8 cellular contexts compared by ENCODE assay signal in genomic region chr11:68030318-68031135, GRCh38. TPM values are rescaled to one million over a fixed set of nuclear protein-coding genes. Genes with fewer than 3 reads are reported as not detected.
A peak's percentile ranks its signal among the peaks of the same experiment; 100 is the strongest.
DNase-seq lines count a peak whose midpoint lies in the region; FAIRE-seq and TF ChIP-seq lines count a peak whose summit lies in the region.

NDUFS8 (plus strand) TSS chr11:68030681; CDS start chr11:68032152, 1,471 bp downstream.

- H3K23ac ChIP-seq in neuronal stem cell (ENCODE audit: low read depth, low read length, poor library complexity), result peak within 1 kb of the TSS; percentile 99

- no peaks in the 10 kb centered on the region for H3K27me3 Mint-ChIP-seq in activated naive CD4-positive, alpha-beta T cell treated with anti-CD3 and anti-CD28 coated beads for 36 hours (ENCODE audit: low read depth)

- CTCF ChIA-PET in activated naive CD4-positive, alpha-beta T cell treated with anti-CD3 and anti-CD28 coated beads for 36 hours (lab: Charles Lee), result no interaction called here

- H2BK15ac ChIP-seq in neuronal stem cell (ENCODE audit: low read length), result peak within 1 kb of the TSS; percentile 93

- DNase-seq in GM03348 (ENCODE audit: low spot score) (peak; percentile 99), HFF-Myc (ENCODE audit: extremely low read depth, low read depth) (peak; percentile 96), NAMALWA (ENCODE audit: low spot score) (peak; percentile 100), SK-N-DZ (ENCODE audit: low spot score) (peak; percentile 100), frontal cortex (ENCODE audit: low spot score in 2 of 2) (peak; percentile 98 to 99), neuronal stem cell (ENCODE audit: low spot score) (peak; percentile 99)
- peak; percentile 98 for DNase-seq in activated naive CD4-positive, alpha-beta T cell treated with anti-CD3 and anti-CD28 coated beads for 36 hours

- H3K4me3 Mint-ChIP-seq in activated naive CD4-positive, alpha-beta T cell treated with anti-CD3 and anti-CD28 coated beads for 36 hours, result peak within 1 kb of the TSS; percentile 91

- H3K27ac ChIP-seq in neuronal stem cell (replicated peaks; ENCODE audit: low read length), result peak within 1 kb of the TSS; percentile 58

- H3K18ac ChIP-seq in neuronal stem cell (ENCODE audit: low read length), result peak within 1 kb of the TSS; percentile 100

- H3K9me3 Mint-ChIP-seq in activated naive CD4-positive, alpha-beta T cell treated with anti-CD3 and anti-CD28 coated beads for 36 hours, result no peaks in the 10 kb centered on the region

- no peaks in the 10 kb centered on the region for H3K27me3 ChIP-seq in neuronal stem cell (ENCODE audit: control insufficient read depth in 3 of 3, insufficient read depth in 3 of 3, low read depth in 1 of 3, low read length in 3 of 3)

- peak within 1 kb of the TSS; percentile 88 for H3K27ac Mint-ChIP-seq in activated naive CD4-positive, alpha-beta T cell treated with anti-CD3 and anti-CD28 coated beads for 36 hours

- H4K8ac ChIP-seq in neuronal stem cell (ENCODE audit: low read depth, low read length), result peak within 1 kb of the TSS; percentile 75

- no CpG with 5 or more reads among the region's 56 CpGs for WGBS in neuronal stem cell (ENCODE audit: extremely low coverage in 2 of 2, insufficient read length in 2 of 2, insufficient replicate concordance in 1 of 2), 2 donors

- peak within 1 kb of the TSS; percentile 97 for H3K4me3 ChIP-seq in HFF-Myc (replicated peaks; ENCODE audit: low read depth, low read length)
- peak within 1 kb of the TSS; percentile 92 to 98 for H3K4me3 ChIP-seq in neuronal stem cell (ENCODE audit: low read length in 2 of 2)

- H2BK12ac ChIP-seq in neuronal stem cell (ENCODE audit: low read length), result peak within 1 kb of the TSS; percentile 64

- H3K36me3 ChIP-seq in neuronal stem cell (replicated peaks in 1 of 2; ENCODE audit: control insufficient read depth in 2 of 2, insufficient read depth in 2 of 2, low read length in 2 of 2), result peaks cover 22 to 37% of the 10 kb centered on the region in 2 donors

- peak within 1 kb of the TSS; percentile 100 for H3K9ac ChIP-seq in neuronal stem cell (ENCODE audit: low read depth, low read length, poor library complexity)

- peak within 1 kb of the TSS; percentile 95 for H2AFZ ChIP-seq in neuronal stem cell (ENCODE audit: low read length)

- H3K4me2 ChIP-seq in neuronal stem cell (ENCODE audit: insufficient read depth, low read length, poor library complexity, severe bottlenecking), result peak within 1 kb of the TSS; percentile 86

- H3K4me1 Mint-ChIP-seq in activated naive CD4-positive, alpha-beta T cell treated with anti-CD3 and anti-CD28 coated beads for 36 hours (ENCODE audit: low read depth), result peaks cover 23% of the 10 kb centered on the region

- peak within 1 kb of the TSS; percentile 61 for H2BK120ac ChIP-seq in neuronal stem cell (ENCODE audit: low read depth, low read length)

- peak within 1 kb of the TSS; percentile 95 for H2AK5ac ChIP-seq in neuronal stem cell (ENCODE audit: low read depth, low read length)

- H3K14ac ChIP-seq in neuronal stem cell (ENCODE audit: low read length), result peak within 1 kb of the TSS; percentile 31

- peak within 1 kb of the TSS; percentile 98 for H2BK5ac ChIP-seq in neuronal stem cell (ENCODE audit: low read length)

- peaks cover 14% of the 10 kb centered on the region in 2 donors for H3K4me1 ChIP-seq in neuronal stem cell (ENCODE audit: control insufficient read depth in 2 of 2, insufficient read depth in 1 of 2, low read depth in 1 of 2, low read length in 2 of 2)

- FAIRE-seq in frontal cortex (lab: Jason Lieb, UNC), result peak; percentile 99

- intact Hi-C loops in activated naive CD4-positive, alpha-beta T cell treated with anti-CD3 and anti-CD28 coated beads for 36 hours (cut with micrococcal nuclease), result loop anchor here (1.0 to 10.0 kb wide), 8 partner anchors 9 to 526 kb away; partner anchors contain the start of genes CDK2AP2, CHKA, PITPNM1 and PPP6R3

- peaks cover 4% of the 10 kb centered on the region for H3K36me3 Mint-ChIP-seq in activated naive CD4-positive, alpha-beta T cell treated with anti-CD3 and anti-CD28 coated beads for 36 hours (ENCODE audit: low read depth)

- H3K9me3 ChIP-seq in neuronal stem cell (replicated peaks in 1 of 2; ENCODE audit: control insufficient read depth in 2 of 2, insufficient read depth in 1 of 2, low read depth in 1 of 2, low read length in 2 of 2), result peaks cover 0 to 7% of the 10 kb centered on the region in 2 donors

- peak within 1 kb of the TSS; percentile 97 for H3K4ac ChIP-seq in neuronal stem cell (ENCODE audit: low read length)

- H3K79me1 ChIP-seq in neuronal stem cell (ENCODE audit: low read depth, low read length), result peaks cover 18% of the 10 kb centered on the region

- TF ChIP-seq CTCF in HFF-Myc (IDR thresholded peaks at IDR 0.05; ENCODE audit: low read depth, low read length, missing control alignments) (no peak), subcutaneous adipose tissue (IDR thresholded peaks at IDR 0.05; ENCODE audit: low read depth) (no peak)

- H4K91ac ChIP-seq in neuronal stem cell (ENCODE audit: low read depth, low read length, poor library complexity), result peak within 1 kb of the TSS; percentile 93

RNA-seq across cellular contexts. Expression of gene NDUFS8, which starts in this region (rescaled TPM):
- 239 and 267 TPM in 2 replicates for polyA plus RNA-seq in SK-N-DZ (2014; cell fraction: cytosol; rRNA removed)
- 236 and 267 TPM in 2 replicates for polyA plus RNA-seq in SK-N-DZ (2014; cell fraction: nucleus; rRNA removed)
- 100 to 1,000 TPM; 142 to 162 TPM for total RNA-seq in activated naive CD4-positive, alpha-beta T cell treated with anti-CD3 and anti-CD28 coated beads for 36 hours
- 48.5 TPM for total RNA-seq in frontal cortex
- 144 TPM for polyA plus RNA-seq in neuronal stem cell (2013, experiment 1 of 2)
- 148 TPM for polyA plus RNA-seq in neuronal stem cell (2013, experiment 2 of 2)
- total RNA-seq in subcutaneous adipose tissue, result 100 to 1,000 TPM in 1 of 4 donors, 10 to 100 TPM in 3; 69.8 to 143 (median 80.2) TPM

Comparison
In these comparisons a context has a peak if more than half of its experiments do, and no peak if none do; other contexts are left out.
1. Peak in every context shown above with its lines: DNase-seq, H3K4me3 ChIP-seq and H3K27ac ChIP-seq.